In genomic region chr17:61572547-61572946, GRCh38 we compare ENCODE assay signal across 12 cellular contexts. TPM values are rescaled to one million over a fixed set of nuclear protein-coding genes. Genes with fewer than 3 reads are reported as not detected.
"Had no signal": no experiment of that assay in that cellular context is flagged by ENCODE, and none has a peak within 500 bp of the region (broad histone marks: within the 10 kb centered on the region; RNA-seq: fewer than 3 reads in every experiment).

No MANE protein-coding gene starts in this region.

RNA-seq across cellular contexts. Expression of gene NACA2, which starts 18.5 kb away (rescaled TPM):
- total RNA-seq: activated B cell treated with CpG ODN at 0.5 μM for 24 hours; activated CD4-positive, alpha-beta memory T cell treated with anti-CD3 and anti-CD28 coated beads for 36 hours; activated CD4-positive, alpha-beta memory T cell treated with anti-CD3 and anti-CD28 coated beads, Interleukin-2, amount 10 ng/mL, durations not matched to agents 7 days and 5 days; activated CD4-positive, alpha-beta T cell treated with anti-CD3 and anti-CD28 coated beads for 36 hours; activated CD4-positive, alpha-beta T cell treated with anti-CD3 and anti-CD28 coated beads, Interleukin-2, amount 10 ng/mL, durations not matched to agents 24 days and 14 days; activated CD8-positive, alpha-beta memory T cell treated with anti-CD3 and anti-CD28 coated beads for 36 hours; activated CD8-positive, alpha-beta memory T cell treated with anti-CD3 and anti-CD28 coated beads, Interleukin-2, amount 10 ng/mL, durations not matched to agents 7 days and 5 days; activated CD8-positive, alpha-beta T cell treated with anti-CD3 and anti-CD28 coated beads for 36 hours; activated CD8-positive, alpha-beta T cell treated with anti-CD3 and anti-CD28 coated beads, Interleukin-2, amount 10 ng/mL, durations not matched to agents 7 days and 5 days; T-helper 17 cell; T-helper 2 cell treated with Interferon-gamma antibody and Interleukin-4, amounts not matched to agents 100 ng/mL and 5 ng/mL, for 36 hours; WTC11 had no signal
